Comparison of ENCODE assay signal across 21 cellular contexts in the genomic region with DNA sequence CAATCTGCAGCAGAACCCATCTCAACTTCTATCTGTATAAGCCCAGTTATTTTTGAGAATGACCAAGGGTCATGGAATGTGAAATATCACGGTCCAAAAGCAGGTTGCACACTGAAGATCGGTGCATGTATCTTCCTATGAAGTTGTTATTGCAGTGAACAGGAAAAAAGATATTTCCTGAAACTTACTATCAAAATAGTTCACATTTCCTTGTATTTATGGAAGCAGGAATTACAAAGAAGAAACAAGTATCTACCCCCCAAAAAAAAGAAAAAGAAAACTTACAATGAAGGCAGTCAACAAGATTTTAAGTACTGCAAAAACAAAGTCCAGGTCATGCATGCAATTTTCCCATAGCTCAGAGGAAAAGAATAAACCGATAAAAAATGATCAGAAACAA.
"Had no signal": no experiment of that assay in that cellular context is flagged by ENCODE, and none has a peak within 500 bp of the region (broad histone marks: within the 10 kb centered on the region; RNA-seq: fewer than 3 reads in every experiment).

No MANE protein-coding gene starts in this region.

- ATAC-seq: activated CD4-positive, CD25-positive, alpha-beta regulatory T cell treated with anti-CD3 and anti-CD28 coated beads, Interleukin-2, amount 50 U/mL, for 24 hours; activated CD8-positive, alpha-beta memory T cell treated with anti-CD3 and anti-CD28 coated beads, Interleukin-2, amount 10 ng/mL, durations not matched to agents 7 days and 5 days; activated CD8-positive, alpha-beta T cell treated with anti-CD3 and anti-CD28 coated beads for 36 hours; activated naive CD8-positive, alpha-beta T cell treated with anti-CD3 and anti-CD28 coated beads, Interleukin-2, amount 50 U/mL, for 24 hours; body of pancreas; naive thymus-derived CD4-positive, alpha-beta T cell; stimulated activated effector memory CD8-positive, alpha-beta T cell treated with anti-CD3 and anti-CD28 coated beads, Interleukin-12 subunit alpha, Interleukin-12 subunit beta, amount 100 ng/mL, for 72 hours; stimulated activated naive CD8-positive, alpha-beta T cell treated with anti-CD3 and anti-CD28 coated beads, Interleukin-15, amount 100 ng/mL, for 72 hours had no signal

- H3K4me1 Mint-ChIP-seq: activated CD4-positive, alpha-beta T cell treated with anti-CD3 and anti-CD28 coated beads, Interleukin-2, amount 10 ng/mL, durations not matched to agents 7 days and 5 days; activated CD8-positive, alpha-beta memory T cell treated with anti-CD3 and anti-CD28 coated beads, Interleukin-2, amount 10 ng/mL, durations not matched to agents 7 days and 5 days; activated naive CD8-positive, alpha-beta T cell treated with anti-CD3 and anti-CD28 coated beads, Interleukin-2, amount 50 U/mL, for 24 hours; immature natural killer cell; naive thymus-derived CD4-positive, alpha-beta T cell; neural progenitor cell; stimulated activated effector memory CD8-positive, alpha-beta T cell treated with anti-CD3 and anti-CD28 coated beads, Interleukin-12 subunit alpha, Interleukin-12 subunit beta, amount 100 ng/mL, for 72 hours; stimulated activated naive CD8-positive, alpha-beta T cell treated with anti-CD3 and anti-CD28 coated beads, Interleukin-15, amount 100 ng/mL, for 72 hours had no signal

- H3K4me3 ChIP-seq: body of pancreas, neural progenitor cell, skin epidermis, tibial artery had no signal

- H3K27ac Mint-ChIP-seq: activated CD4-positive, alpha-beta T cell treated with anti-CD3 and anti-CD28 coated beads, Interleukin-2, amount 10 ng/mL, durations not matched to agents 7 days and 5 days; activated CD8-positive, alpha-beta memory T cell treated with anti-CD3 and anti-CD28 coated beads, Interleukin-2, amount 10 ng/mL, durations not matched to agents 7 days and 5 days; activated CD8-positive, alpha-beta T cell treated with anti-CD3 and anti-CD28 coated beads for 36 hours; activated naive CD8-positive, alpha-beta T cell treated with anti-CD3 and anti-CD28 coated beads, Interleukin-2, amount 50 U/mL, for 24 hours; immature natural killer cell; naive thymus-derived CD4-positive, alpha-beta T cell; neural progenitor cell; stimulated activated effector memory CD8-positive, alpha-beta T cell treated with anti-CD3 and anti-CD28 coated beads, Interleukin-12 subunit alpha, Interleukin-12 subunit beta, amount 100 ng/mL, for 72 hours; stimulated activated naive CD8-positive, alpha-beta T cell treated with anti-CD3 and anti-CD28 coated beads, Interleukin-15, amount 100 ng/mL, for 72 hours had no signal

- H3K9me3 Mint-ChIP-seq: activated CD4-positive, alpha-beta T cell treated with anti-CD3 and anti-CD28 coated beads, Interleukin-2, amount 10 ng/mL, durations not matched to agents 7 days and 5 days; neural progenitor cell had no signal

- H3K27me3 Mint-ChIP-seq: activated CD4-positive, alpha-beta T cell treated with anti-CD3 and anti-CD28 coated beads, Interleukin-2, amount 10 ng/mL, durations not matched to agents 7 days and 5 days; activated CD8-positive, alpha-beta memory T cell treated with anti-CD3 and anti-CD28 coated beads, Interleukin-2, amount 10 ng/mL, durations not matched to agents 7 days and 5 days; activated CD8-positive, alpha-beta T cell treated with anti-CD3 and anti-CD28 coated beads for 36 hours; activated naive CD8-positive, alpha-beta T cell treated with anti-CD3 and anti-CD28 coated beads, Interleukin-2, amount 50 U/mL, for 24 hours; stimulated activated naive CD8-positive, alpha-beta T cell treated with anti-CD3 and anti-CD28 coated beads, Interleukin-15, amount 100 ng/mL, for 72 hours had no signal

- H3K36me3 Mint-ChIP-seq: activated CD8-positive, alpha-beta memory T cell treated with anti-CD3 and anti-CD28 coated beads, Interleukin-2, amount 10 ng/mL, durations not matched to agents 7 days and 5 days; immature natural killer cell; naive thymus-derived CD4-positive, alpha-beta T cell; stimulated activated effector memory CD8-positive, alpha-beta T cell treated with anti-CD3 and anti-CD28 coated beads, Interleukin-12 subunit alpha, Interleukin-12 subunit beta, amount 100 ng/mL, for 72 hours had no signal

- H3K4me3 Mint-ChIP-seq: activated CD4-positive, alpha-beta T cell treated with anti-CD3 and anti-CD28 coated beads, Interleukin-2, amount 10 ng/mL, durations not matched to agents 7 days and 5 days; activated CD8-positive, alpha-beta memory T cell treated with anti-CD3 and anti-CD28 coated beads, Interleukin-2, amount 10 ng/mL, durations not matched to agents 7 days and 5 days; activated CD8-positive, alpha-beta T cell treated with anti-CD3 and anti-CD28 coated beads for 36 hours; activated naive CD8-positive, alpha-beta T cell treated with anti-CD3 and anti-CD28 coated beads, Interleukin-2, amount 50 U/mL, for 24 hours; immature natural killer cell; naive thymus-derived CD4-positive, alpha-beta T cell; neural progenitor cell; stimulated activated effector memory CD8-positive, alpha-beta T cell treated with anti-CD3 and anti-CD28 coated beads, Interleukin-12 subunit alpha, Interleukin-12 subunit beta, amount 100 ng/mL, for 72 hours; stimulated activated naive CD8-positive, alpha-beta T cell treated with anti-CD3 and anti-CD28 coated beads, Interleukin-15, amount 100 ng/mL, for 72 hours had no signal

- DNase-seq: activated CD4-positive, alpha-beta T cell treated with anti-CD3 and anti-CD28 coated beads, Interleukin-2, amount 10 ng/mL, durations not matched to agents 7 days and 5 days; activated CD8-positive, alpha-beta memory T cell treated with anti-CD3 and anti-CD28 coated beads, Interleukin-2, amount 10 ng/mL, durations not matched to agents 7 days and 5 days; activated CD8-positive, alpha-beta T cell treated with anti-CD3 and anti-CD28 coated beads for 36 hours; activated gamma-delta T cell; activated naive CD4-positive, alpha-beta T cell treated with anti-CD3 and anti-CD28 coated beads, Interleukin-2, amount 50 U/mL, for 16 hours; activated naive CD8-positive, alpha-beta T cell treated with anti-CD3 and anti-CD28 coated beads, Interleukin-2, amount 50 U/mL, for 24 hours; activated T-cell treated with anti-CD3 and anti-CD28 coated beads for 4 hours; body of pancreas; caudate nucleus; immature natural killer cell; kidney glomerular epithelial cell; mesenchymal stem cell; naive thymus-derived CD4-positive, alpha-beta T cell; stimulated activated CD4-positive, alpha-beta T cell treated with anti-CD3 and anti-CD28 coated beads, Interleukin-1b, Interleukin-23, amount 100 ng/mL, for 48 hours; stimulated activated naive CD8-positive, alpha-beta T cell treated with anti-CD3 and anti-CD28 coated beads, Interleukin-15, amount 100 ng/mL, for 72 hours; T-helper 2 cell; tibial artery had no signal
